ENCODE assay signal across 10 cellular contexts in genomic region chr1:206923009-206923960, GRCh38. TPM values are rescaled to one million over a fixed set of nuclear protein-coding genes. Genes with fewer than 3 reads are reported as not detected.
DNase-seq lines count a peak whose midpoint lies in the region; ATAC-seq and TF ChIP-seq lines count a peak whose summit lies in the region.
"Had no signal": no experiment of that assay in that cellular context is flagged by ENCODE, and none has a peak within 500 bp of the region (broad histone marks: within the 10 kb centered on the region; RNA-seq: fewer than 3 reads in every experiment).

No MANE protein-coding gene starts in this region.

- H3K4me1 ChIP-seq in upper lobe of right lung, result peaks cover 21% of the 10 kb centered on the region

- DNase-seq in GM19240 (ENCODE audit: insufficient read length, low spot score) (peak; percentile 36), left colon (peak; percentile 37 to 65), upper lobe of right lung (no peak), inferior parietal cortex (ENCODE audit: extremely low spot score) (no peak), NCI-H187 (lab: John Stamatoyannopoulos, UW) (no peak), NOMO-1 treated with dmso at 0.1 percent for 144 hours (lab: John Stamatoyannopoulos, UW; ENCODE audit: unreplicated experiment) (no peak)
- DNase-seq in activated CD4-positive, alpha-beta T cell treated with anti-CD3 and anti-CD28 coated beads for 48 hours, result peak; percentile 77
- DNase-seq: left cardiac atrium had no signal

- no peak overlapping the region for H3K4me3 ChIP-seq in upper lobe of right lung

- no peaks in the 10 kb centered on the region for H3K27me3 ChIP-seq in upper lobe of right lung

- intact Hi-C loops in left colon (cut with DNase I, micrococcal nuclease), result no loop called here
- intact Hi-C loops in upper lobe of right lung (cut with DNase I), result no loop called here

- peak overlapping the region; percentile 68 for H3K27ac ChIP-seq in upper lobe of right lung

- TF ChIP-seq CTCF in upper lobe of right lung (IDR thresholded peaks at IDR 0.05), result no peak

- ATAC-seq in HG03108 (IDR thresholded peaks at IDR 0.05; ENCODE audit: unreplicated experiment) (peak; percentile 51), left colon (no peak), upper lobe of right lung (peak; percentile 45)

- H3K9me3 ChIP-seq in upper lobe of right lung, result no peaks in the 10 kb centered on the region

- H3K36me3 ChIP-seq in upper lobe of right lung, result no peaks in the 10 kb centered on the region

RNA-seq across cellular contexts. Expression of gene FCMR, which starts 1.5 kb away (rescaled TPM):
- total RNA-seq in left colon, result 1 to 10 TPM; 1.6 to 4.8 TPM
- 12.6 TPM for total RNA-seq in upper lobe of right lung

RNA-seq across cellular contexts. Expression of gene PIGR, which starts 23.0 kb away (rescaled TPM):
- over 10,000 TPM; 10,148 to 12,746 TPM for total RNA-seq in left colon
- total RNA-seq in upper lobe of right lung, result 700 TPM
- total RNA-seq: T-helper 2 cell treated with Interferon-gamma antibody and Interleukin-4, amounts not matched to agents 100 ng/mL and 5 ng/mL, for 36 hours had no signal

RNA-seq across cellular contexts. Expression of gene IL24, which starts 26.0 kb away (rescaled TPM):
- total RNA-seq in left colon (not detected), upper lobe of right lung (not detected)
- total RNA-seq: left cardiac atrium had no signal

RNA-seq across cellular contexts. Expression of gene FCAMR, which starts 47.0 kb away (rescaled TPM):
- total RNA-seq in left colon, result 1 to 10 TPM in 1 of 2 donors, under 1 TPM in 1; 0.53 to 1.0 TPM
- total RNA-seq in upper lobe of right lung, result not detected
- total RNA-seq: left cardiac atrium had no signal

RNA-seq across cellular contexts. Expression of gene IL20, which starts 57.9 kb away (rescaled TPM):
- total RNA-seq in left colon (not detected), upper lobe of right lung (not detected)
- total RNA-seq: left cardiac atrium; T-helper 2 cell treated with Interferon-gamma antibody and Interleukin-4, amounts not matched to agents 100 ng/mL and 5 ng/mL, for 36 hours had no signal

Comparison
In these comparisons a context has a peak if more than half of its experiments do, and no peak if none do; other contexts are left out.
1. DNase-seq: peak in GM19240 (single experiment), activated CD4-positive, alpha-beta T cell treated with anti-CD3 and anti-CD28 coated beads for 48 hours (single experiment) and left colon (2 of 2); none in upper lobe of right lung (single experiment), inferior parietal cortex (single experiment), NCI-H187 (0 of 2) and NOMO-1 treated with dmso at 0.1 percent for 144 hours (single experiment).
2. RNA of gene PIGR, which starts 23.0 kb away (total RNA-seq): 10,148 to 12,746 TPM in left colon; 700 TPM in upper lobe of right lung (single experiment); every median in the first group is over 10 times any median in the second.